ENCODE assay signal across 1 cellular context in the genomic region with DNA sequence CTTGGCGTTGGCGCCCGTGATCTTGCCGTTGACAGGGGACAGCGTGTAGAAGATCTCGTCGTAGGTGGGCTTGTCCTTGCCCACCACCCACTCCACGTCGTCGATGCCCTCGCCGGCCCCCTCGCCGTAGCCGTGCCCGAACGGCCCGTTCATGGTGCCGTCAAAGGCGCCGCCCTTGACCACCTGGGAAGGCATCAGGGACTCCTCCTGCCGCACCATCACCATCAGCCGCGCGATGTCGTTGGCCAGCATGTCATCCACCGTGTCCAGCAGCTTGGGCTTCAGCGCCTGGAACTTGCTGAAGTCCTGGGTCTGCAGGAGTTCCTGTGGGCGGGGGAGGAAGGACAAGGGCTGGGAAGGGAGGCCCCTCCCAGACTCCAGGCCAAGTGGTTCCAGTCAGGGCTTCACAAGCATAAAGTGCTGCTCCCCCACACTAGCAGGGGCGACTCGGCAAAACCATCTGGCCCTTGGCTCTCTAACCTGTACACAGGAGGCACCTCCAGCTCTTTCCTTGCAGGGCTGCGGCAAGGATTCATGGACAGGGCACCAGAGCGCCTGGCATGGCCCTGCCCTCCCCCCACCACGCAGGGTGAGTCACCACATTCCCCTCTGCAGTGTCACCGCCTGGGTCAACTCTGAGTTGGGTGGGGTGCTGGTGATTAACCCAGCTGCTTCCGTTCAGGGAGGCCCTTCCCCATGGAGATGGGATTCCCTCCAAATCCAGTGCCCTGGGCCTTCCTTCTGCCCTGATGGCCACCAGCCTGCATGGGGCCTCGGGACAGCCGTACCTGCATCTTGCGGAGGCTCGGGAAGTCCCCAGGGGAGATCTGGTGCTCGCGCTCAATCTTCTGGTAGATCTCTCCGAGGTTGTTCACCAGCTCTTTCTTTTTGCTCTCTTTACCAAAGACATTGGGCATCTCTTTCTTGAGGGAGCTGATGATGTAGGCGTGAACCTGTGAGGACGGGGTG.
TF ChIP-seq lines count a peak whose summit lies in the region.

No MANE protein-coding gene starts in this region.

TF ChIP-seq in HEK293, 187 proteins besides CTCF, POLR2A, EP300 and RAD21 (continued from another document and continues in another):
- TF ChIP-seq, protein P1, sequence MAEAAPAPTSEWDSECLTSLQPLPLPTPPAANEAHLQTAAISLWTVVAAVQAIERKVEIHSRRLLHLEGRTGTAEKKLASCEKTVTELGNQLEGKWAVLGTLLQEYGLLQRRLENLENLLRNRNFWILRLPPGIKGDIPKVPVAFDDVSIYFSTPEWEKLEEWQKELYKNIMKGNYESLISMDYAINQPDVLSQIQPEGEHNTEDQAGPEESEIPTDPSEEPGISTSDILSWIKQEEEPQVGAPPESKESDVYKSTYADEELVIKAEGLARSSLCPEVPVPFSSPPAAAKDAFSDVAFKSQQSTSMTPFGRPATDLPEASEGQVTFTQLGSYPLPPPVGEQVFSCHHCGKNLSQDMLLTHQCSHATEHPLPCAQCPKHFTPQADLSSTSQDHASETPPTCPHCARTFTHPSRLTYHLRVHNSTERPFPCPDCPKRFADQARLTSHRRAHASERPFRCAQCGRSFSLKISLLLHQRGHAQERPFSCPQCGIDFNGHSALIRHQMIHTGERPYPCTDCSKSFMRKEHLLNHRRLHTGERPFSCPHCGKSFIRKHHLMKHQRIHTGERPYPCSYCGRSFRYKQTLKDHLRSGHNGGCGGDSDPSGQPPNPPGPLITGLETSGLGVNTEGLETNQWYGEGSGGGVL (tag by site-specific recombination; IDR thresholded peaks at IDR 0.05): peak; percentile 37; the same call in 1 of the 2 replicates
- TF ChIP-seq ZNF133 (tag by site-specific recombination; IDR thresholded peaks at IDR 0.05): no peak
- no peak for TF ChIP-seq ZNF654 (tag by site-specific recombination; IDR thresholded peaks at IDR 0.05; ENCODE audit: low read depth)
- TF ChIP-seq WT1 (tag by site-specific recombination; IDR thresholded peaks at IDR 0.05): 0 out of 2 replicates have a peak, but pooled peaks have one; percentile 22
- TF ChIP-seq, protein P2, sequence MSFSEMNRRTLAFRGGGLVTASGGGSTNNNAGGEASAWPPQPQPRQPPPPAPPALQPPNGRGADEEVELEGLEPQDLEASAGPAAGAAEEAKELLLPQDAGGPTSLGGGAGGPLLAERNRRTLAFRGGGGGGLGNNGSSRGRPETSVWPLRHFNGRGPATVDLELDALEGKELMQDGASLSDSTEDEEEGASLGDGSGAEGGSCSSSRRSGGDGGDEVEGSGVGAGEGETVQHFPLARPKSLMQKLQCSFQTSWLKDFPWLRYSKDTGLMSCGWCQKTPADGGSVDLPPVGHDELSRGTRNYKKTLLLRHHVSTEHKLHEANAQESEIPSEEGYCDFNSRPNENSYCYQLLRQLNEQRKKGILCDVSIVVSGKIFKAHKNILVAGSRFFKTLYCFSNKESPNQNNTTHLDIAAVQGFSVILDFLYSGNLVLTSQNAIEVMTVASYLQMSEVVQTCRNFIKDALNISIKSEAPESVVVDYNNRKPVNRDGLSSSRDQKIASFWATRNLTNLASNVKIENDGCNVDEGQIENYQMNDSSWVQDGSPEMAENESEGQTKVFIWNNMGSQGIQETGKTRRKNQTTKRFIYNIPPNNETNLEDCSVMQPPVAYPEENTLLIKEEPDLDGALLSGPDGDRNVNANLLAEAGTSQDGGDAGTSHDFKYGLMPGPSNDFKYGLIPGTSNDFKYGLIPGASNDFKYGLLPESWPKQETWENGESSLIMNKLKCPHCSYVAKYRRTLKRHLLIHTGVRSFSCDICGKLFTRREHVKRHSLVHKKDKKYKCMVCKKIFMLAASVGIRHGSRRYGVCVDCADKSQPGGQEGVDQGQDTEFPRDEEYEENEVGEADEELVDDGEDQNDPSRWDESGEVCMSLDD (tag by site-specific recombination; IDR thresholded peaks at IDR 0.05): peak; percentile 30; the same call in 1 of the 2 replicates
- TF ChIP-seq, protein P3, sequence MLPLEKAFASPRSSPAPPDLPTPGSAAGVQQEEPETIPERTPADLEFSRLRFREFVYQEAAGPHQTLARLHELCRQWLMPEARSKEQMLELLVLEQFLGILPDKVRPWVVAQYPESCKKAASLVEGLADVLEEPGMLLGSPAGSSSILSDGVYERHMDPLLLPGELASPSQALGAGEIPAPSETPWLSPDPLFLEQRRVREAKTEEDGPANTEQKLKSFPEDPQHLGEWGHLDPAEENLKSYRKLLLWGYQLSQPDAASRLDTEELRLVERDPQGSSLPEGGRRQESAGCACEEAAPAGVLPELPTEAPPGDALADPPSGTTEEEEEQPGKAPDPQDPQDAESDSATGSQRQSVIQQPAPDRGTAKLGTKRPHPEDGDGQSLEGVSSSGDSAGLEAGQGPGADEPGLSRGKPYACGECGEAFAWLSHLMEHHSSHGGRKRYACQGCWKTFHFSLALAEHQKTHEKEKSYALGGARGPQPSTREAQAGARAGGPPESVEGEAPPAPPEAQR (tag by site-specific recombination; IDR thresholded peaks at IDR 0.05): no peak
- TF ChIP-seq ZIC2 (tag by site-specific recombination; IDR thresholded peaks at IDR 0.05): peak; percentile 82
- TF ChIP-seq, protein P4, sequence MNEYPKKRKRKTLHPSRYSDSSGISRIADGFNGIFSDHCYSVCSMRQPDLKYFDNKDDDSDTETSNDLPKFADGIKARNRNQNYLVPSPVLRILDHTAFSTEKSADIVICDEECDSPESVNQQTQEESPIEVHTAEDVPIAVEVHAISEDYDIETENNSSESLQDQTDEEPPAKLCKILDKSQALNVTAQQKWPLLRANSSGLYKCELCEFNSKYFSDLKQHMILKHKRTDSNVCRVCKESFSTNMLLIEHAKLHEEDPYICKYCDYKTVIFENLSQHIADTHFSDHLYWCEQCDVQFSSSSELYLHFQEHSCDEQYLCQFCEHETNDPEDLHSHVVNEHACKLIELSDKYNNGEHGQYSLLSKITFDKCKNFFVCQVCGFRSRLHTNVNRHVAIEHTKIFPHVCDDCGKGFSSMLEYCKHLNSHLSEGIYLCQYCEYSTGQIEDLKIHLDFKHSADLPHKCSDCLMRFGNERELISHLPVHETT (tag by site-specific recombination; IDR thresholded peaks at IDR 0.05): peak; percentile 61; the same call in 1 of the 2 replicates
- no peak for TF ChIP-seq ZNF391 (tag by site-specific recombination; IDR thresholded peaks at IDR 0.05; ENCODE audit: borderline replicate concordance, low read depth)
- TF ChIP-seq, protein P5, sequence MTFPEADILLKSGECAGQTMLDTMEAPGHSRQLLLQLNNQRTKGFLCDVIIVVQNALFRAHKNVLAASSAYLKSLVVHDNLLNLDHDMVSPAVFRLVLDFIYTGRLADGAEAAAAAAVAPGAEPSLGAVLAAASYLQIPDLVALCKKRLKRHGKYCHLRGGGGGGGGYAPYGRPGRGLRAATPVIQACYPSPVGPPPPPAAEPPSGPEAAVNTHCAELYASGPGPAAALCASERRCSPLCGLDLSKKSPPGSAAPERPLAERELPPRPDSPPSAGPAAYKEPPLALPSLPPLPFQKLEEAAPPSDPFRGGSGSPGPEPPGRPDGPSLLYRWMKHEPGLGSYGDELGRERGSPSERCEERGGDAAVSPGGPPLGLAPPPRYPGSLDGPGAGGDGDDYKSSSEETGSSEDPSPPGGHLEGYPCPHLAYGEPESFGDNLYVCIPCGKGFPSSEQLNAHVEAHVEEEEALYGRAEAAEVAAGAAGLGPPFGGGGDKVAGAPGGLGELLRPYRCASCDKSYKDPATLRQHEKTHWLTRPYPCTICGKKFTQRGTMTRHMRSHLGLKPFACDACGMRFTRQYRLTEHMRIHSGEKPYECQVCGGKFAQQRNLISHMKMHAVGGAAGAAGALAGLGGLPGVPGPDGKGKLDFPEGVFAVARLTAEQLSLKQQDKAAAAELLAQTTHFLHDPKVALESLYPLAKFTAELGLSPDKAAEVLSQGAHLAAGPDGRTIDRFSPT (tag by site-specific recombination; IDR thresholded peaks at IDR 0.05): peak; percentile 89
- TF ChIP-seq, protein P6, sequence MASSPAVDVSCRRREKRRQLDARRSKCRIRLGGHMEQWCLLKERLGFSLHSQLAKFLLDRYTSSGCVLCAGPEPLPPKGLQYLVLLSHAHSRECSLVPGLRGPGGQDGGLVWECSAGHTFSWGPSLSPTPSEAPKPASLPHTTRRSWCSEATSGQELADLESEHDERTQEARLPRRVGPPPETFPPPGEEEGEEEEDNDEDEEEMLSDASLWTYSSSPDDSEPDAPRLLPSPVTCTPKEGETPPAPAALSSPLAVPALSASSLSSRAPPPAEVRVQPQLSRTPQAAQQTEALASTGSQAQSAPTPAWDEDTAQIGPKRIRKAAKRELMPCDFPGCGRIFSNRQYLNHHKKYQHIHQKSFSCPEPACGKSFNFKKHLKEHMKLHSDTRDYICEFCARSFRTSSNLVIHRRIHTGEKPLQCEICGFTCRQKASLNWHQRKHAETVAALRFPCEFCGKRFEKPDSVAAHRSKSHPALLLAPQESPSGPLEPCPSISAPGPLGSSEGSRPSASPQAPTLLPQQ (tag by site-specific recombination; IDR thresholded peaks at IDR 0.05): peak; percentile 48; the same call in 1 of the 2 replicates
- 0 out of 2 replicates have a peak, but pooled peaks have one; percentile 20 for TF ChIP-seq ZNF366 (tag by site-specific recombination; conservative IDR thresholded peaks at IDR 0.05)
- TF ChIP-seq ZBTB7A (tag by site-specific recombination; IDR thresholded peaks at IDR 0.05; ENCODE audit: low read depth): no peak
- no peak for TF ChIP-seq ZSCAN16 (tag by site-specific recombination; IDR thresholded peaks at IDR 0.05)
- TF ChIP-seq ZNF660 (tag by site-specific recombination; IDR thresholded peaks at IDR 0.05): 0 out of 2 replicates have a peak, but pooled peaks have one; percentile 32
- no peak for TF ChIP-seq ZNF426 (tag by site-specific recombination; IDR thresholded peaks at IDR 0.05)
- TF ChIP-seq SP3 (tag by site-specific recombination; IDR thresholded peaks at IDR 0.05): peak; percentile 33; the same call in 1 of the 2 replicates
- TF ChIP-seq SP7 (tag by site-specific recombination; IDR thresholded peaks at IDR 0.05): peak; percentile 88
- TF ChIP-seq ZNF629 (tag by site-specific recombination; IDR thresholded peaks at IDR 0.05): peak; percentile 85
- peak; percentile 36; the same call in 1 of the 2 replicates for TF ChIP-seq ZNF335 (tag by site-specific recombination; conservative IDR thresholded peaks at IDR 0.05)
- no peak for TF ChIP-seq REPIN1 (tag by site-specific recombination; IDR thresholded peaks at IDR 0.05; ENCODE audit: low read depth)
- no peak for TF ChIP-seq ZNF169 (tag by site-specific recombination; IDR thresholded peaks at IDR 0.05)
- TF ChIP-seq ZNF394 (tag by site-specific recombination; IDR thresholded peaks at IDR 0.05; ENCODE audit: borderline replicate concordance): peak; percentile 46; the same call in 1 of the 2 replicates
- no peak for TF ChIP-seq ZBTB8A (tag by site-specific recombination; IDR thresholded peaks at IDR 0.05)
- TF ChIP-seq, protein P7, sequence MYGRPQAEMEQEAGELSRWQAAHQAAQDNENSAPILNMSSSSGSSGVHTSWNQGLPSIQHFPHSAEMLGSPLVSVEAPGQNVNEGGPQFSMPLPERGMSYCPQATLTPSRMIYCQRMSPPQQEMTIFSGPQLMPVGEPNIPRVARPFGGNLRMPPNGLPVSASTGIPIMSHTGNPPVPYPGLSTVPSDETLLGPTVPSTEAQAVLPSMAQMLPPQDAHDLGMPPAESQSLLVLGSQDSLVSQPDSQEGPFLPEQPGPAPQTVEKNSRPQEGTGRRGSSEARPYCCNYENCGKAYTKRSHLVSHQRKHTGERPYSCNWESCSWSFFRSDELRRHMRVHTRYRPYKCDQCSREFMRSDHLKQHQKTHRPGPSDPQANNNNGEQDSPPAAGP (tag by site-specific recombination; IDR thresholded peaks at IDR 0.05): peak; percentile 98
- TF ChIP-seq, protein P8, sequence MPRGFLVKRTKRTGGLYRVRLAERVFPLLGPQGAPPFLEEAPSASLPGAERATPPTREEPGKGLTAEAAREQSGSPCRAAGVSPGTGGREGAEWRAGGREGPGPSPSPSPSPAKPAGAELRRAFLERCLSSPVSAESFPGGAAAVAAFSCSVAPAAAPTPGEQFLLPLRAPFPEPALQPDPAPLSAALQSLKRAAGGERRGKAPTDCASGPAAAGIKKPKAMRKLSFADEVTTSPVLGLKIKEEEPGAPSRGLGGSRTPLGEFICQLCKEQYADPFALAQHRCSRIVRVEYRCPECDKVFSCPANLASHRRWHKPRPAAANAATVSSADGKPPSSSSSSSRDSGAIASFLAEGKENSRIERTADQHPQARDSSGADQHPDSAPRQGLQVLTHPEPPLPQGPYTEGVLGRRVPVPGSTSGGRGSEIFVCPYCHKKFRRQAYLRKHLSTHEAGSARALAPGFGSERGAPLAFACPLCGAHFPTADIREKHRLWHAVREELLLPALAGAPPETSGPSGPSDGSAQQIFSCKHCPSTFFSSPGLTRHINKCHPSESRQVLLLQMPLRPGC (tag by site-specific recombination; IDR thresholded peaks at IDR 0.05): peak; percentile 44; the same call in 1 of the 2 replicates
- no peak for TF ChIP-seq ZNF354C (tag by site-specific recombination; IDR thresholded peaks at IDR 0.05; ENCODE audit: borderline replicate concordance, low read depth)
- TF ChIP-seq KLF8 (tag by site-specific recombination; IDR thresholded peaks at IDR 0.05): peak; percentile 49; the same call in 1 of the 2 replicates
- TF ChIP-seq ZNF324 (tag by site-specific recombination; IDR thresholded peaks at IDR 0.05): 0 out of 2 replicates have a peak, but pooled peaks have one; percentile 44
- TF ChIP-seq YY1 (tag by site-specific recombination; IDR thresholded peaks at IDR 0.05): no peak
- TF ChIP-seq SALL2 (tag by site-specific recombination; IDR thresholded peaks at IDR 0.05; ENCODE audit: borderline replicate concordance): no peak
- no peak for TF ChIP-seq ZNF239 (tag by site-specific recombination; IDR thresholded peaks at IDR 0.05)
- peak; percentile 94 for TF ChIP-seq KLF1 (tag by site-specific recombination; IDR thresholded peaks at IDR 0.05)
- TF ChIP-seq, protein P9, sequence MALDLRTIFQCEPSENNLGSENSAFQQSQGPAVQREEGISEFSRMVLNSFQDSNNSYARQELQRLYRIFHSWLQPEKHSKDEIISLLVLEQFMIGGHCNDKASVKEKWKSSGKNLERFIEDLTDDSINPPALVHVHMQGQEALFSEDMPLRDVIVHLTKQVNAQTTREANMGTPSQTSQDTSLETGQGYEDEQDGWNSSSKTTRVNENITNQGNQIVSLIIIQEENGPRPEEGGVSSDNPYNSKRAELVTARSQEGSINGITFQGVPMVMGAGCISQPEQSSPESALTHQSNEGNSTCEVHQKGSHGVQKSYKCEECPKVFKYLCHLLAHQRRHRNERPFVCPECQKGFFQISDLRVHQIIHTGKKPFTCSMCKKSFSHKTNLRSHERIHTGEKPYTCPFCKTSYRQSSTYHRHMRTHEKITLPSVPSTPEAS (tag by site-specific recombination; IDR thresholded peaks at IDR 0.05): no peak
- TF ChIP-seq, protein P10, sequence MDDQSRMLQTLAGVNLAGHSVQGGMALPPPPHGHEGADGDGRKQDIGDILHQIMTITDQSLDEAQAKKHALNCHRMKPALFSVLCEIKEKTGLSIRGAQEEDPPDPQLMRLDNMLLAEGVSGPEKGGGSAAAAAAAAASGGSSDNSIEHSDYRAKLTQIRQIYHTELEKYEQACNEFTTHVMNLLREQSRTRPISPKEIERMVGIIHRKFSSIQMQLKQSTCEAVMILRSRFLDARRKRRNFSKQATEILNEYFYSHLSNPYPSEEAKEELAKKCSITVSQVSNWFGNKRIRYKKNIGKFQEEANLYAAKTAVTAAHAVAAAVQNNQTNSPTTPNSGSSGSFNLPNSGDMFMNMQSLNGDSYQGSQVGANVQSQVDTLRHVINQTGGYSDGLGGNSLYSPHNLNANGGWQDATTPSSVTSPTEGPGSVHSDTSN (CRISPR knock-in tag; IDR thresholded peaks at IDR 0.05): 0 out of 2 replicates have a peak, but pooled peaks have one; percentile 21
- no peak for TF ChIP-seq ZNF214 (tag by site-specific recombination; IDR thresholded peaks at IDR 0.05; ENCODE audit: borderline replicate concordance)
- peak; percentile 87 for TF ChIP-seq GLIS1 (tag by site-specific recombination; IDR thresholded peaks at IDR 0.05)
- peak; percentile 39; the same call in 1 of the 2 replicates for TF ChIP-seq ZNF184 (tag by site-specific recombination; IDR thresholded peaks at IDR 0.05)
